Comparison of ENCODE assay signal across 25 cellular contexts in genomic region chr4:41098093-41098492, GRCh38.
DNase-seq lines count a peak whose midpoint lies in the region; FAIRE-seq and TF ChIP-seq lines count a peak whose summit lies in the region.
"Had no signal": no experiment of that assay in that cellular context is flagged by ENCODE, and none has a peak within 500 bp of the region (broad histone marks: within the 10 kb centered on the region; RNA-seq: fewer than 3 reads in every experiment).

No MANE protein-coding gene starts in this region.

- no peak for DNase-seq in MCF 10A (ENCODE audit: unreplicated experiment)
- DNase-seq in mammary epithelial cell, result no peak
- DNase-seq in dorsolateral prefrontal cortex, result no peak
- DNase-seq in mesothelial cell of epicardium (ENCODE audit: low spot score in 2 of 2, unreplicated experiment in 2 of 2), result no peak
- no peak for DNase-seq in NCI-H446 treated with DMSO at 0.1 percent for 48 hours (lab: John Stamatoyannopoulos, UW)
- no peak for DNase-seq in brain microvascular endothelial cell
- DNase-seq in RCC 7860 (ENCODE audit: low spot score), result no peak
- no peak for DNase-seq in activated T-helper 1 cell treated with anti-CD3 and anti-CD28 coated beads, Interleukin-12 subunit alpha, Interleukin-12 subunit beta, Interleukin-2, Interleukin-4 antibody, amounts not matched to agents 30 ng/mL and 10 ng/mL and 1 ng/mL, durations not matched to agents 14 hours and 24 hours and 36 hours (ENCODE audit: low spot score)
- DNase-seq: activated CD4-positive, alpha-beta T cell treated with anti-CD3 and anti-CD28 coated beads for 4 hours; activated naive CD4-positive, alpha-beta T cell treated with anti-CD3 and anti-CD28 coated beads for 36 hours; activated T-cell treated with anti-CD3 and anti-CD28 coated beads, Interleukin-2, amount 50 U/mL, for 48 hours; CD4-positive, alpha-beta T cell; DMS 273 treated with DMSO at 0.1 percent for 48 hours; kidney glomerular epithelial cell; naive B cell; NCI-H146; RPMI8226; stimulated activated CD4-positive, alpha-beta T cell treated with anti-CD3 and anti-CD28 coated beads, Interleukin-12 subunit alpha, Interleukin-12 subunit beta, amount 100 ng/mL, for 4 hours; stimulated activated CD4-positive, alpha-beta T cell treated with anti-CD3 and anti-CD28 coated beads, Interleukin-4, amount 100 ng/mL, for 24 hours; stimulated activated naive CD4-positive, alpha-beta T cell had no signal

- peaks cover 10% of the 10 kb centered on the region for H3K4me1 ChIP-seq in mammary epithelial cell (ENCODE audit: insufficient read depth, low read length)

- no peak overlapping the region for H3K4me2 ChIP-seq in mammary epithelial cell (ENCODE audit: insufficient read depth, low read depth, low read length)
- H3K4me2 ChIP-seq: KMS-11 had no signal

- peaks cover 27% of the 10 kb centered on the region for H3K4me1 Mint-ChIP-seq in MCF 10A (ENCODE audit: insufficient read depth, unreplicated experiment)
- H3K4me1 Mint-ChIP-seq in mesothelial cell of epicardium, result peaks cover 30% of the 10 kb centered on the region
- no peaks in the 10 kb centered on the region for H3K4me1 Mint-ChIP-seq in activated T-helper 1 cell treated with anti-CD3 and anti-CD28 coated beads, Interleukin-12 subunit alpha, Interleukin-12 subunit beta, Interleukin-2, Interleukin-4 antibody, amounts not matched to agents 30 ng/mL and 10 ng/mL and 1 ng/mL, durations not matched to agents 14 hours and 24 hours and 36 hours (ENCODE audit: low read depth)
- H3K4me1 Mint-ChIP-seq: naive B cell had no signal

- H3K27ac Mint-ChIP-seq in MCF 10A (ENCODE audit: low read depth, unreplicated experiment) (peak overlapping the region; percentile 39), mesothelial cell of epicardium (peak overlapping the region; percentile 52)
- no peak overlapping the region for H3K27ac Mint-ChIP-seq in activated T-helper 1 cell treated with anti-CD3 and anti-CD28 coated beads, Interleukin-12 subunit alpha, Interleukin-12 subunit beta, Interleukin-2, Interleukin-4 antibody, amounts not matched to agents 30 ng/mL and 10 ng/mL and 1 ng/mL, durations not matched to agents 14 hours and 24 hours and 36 hours
- H3K27ac Mint-ChIP-seq: activated naive CD4-positive, alpha-beta T cell treated with anti-CD3 and anti-CD28 coated beads for 36 hours; CD4-positive, alpha-beta T cell; T-helper 1 cell treated with Interleukin-12 subunit alpha and Interleukin-12 subunit beta and Interleukin-4 antibody, amounts not matched to agents 30 μg/mL and 1 μg/mL, for 36 hours had no signal

- dilution Hi-C loops in mammary epithelial cell (cut with HindIII; ENCODE audit: low sequenced_read_pairs), result no loop called here

- FAIRE-seq in RCC 7860 (lab: Jason Lieb, UNC), result no peak
- FAIRE-seq: bronchial epithelial cell had no signal

- peaks cover 56% of the 10 kb centered on the region for H3K36me3 Mint-ChIP-seq in MCF 10A (ENCODE audit: insufficient read depth, unreplicated experiment)
- H3K36me3 Mint-ChIP-seq in mesothelial cell of epicardium, result no peaks in the 10 kb centered on the region
- no peaks in the 10 kb centered on the region for H3K36me3 Mint-ChIP-seq in activated T-helper 1 cell treated with anti-CD3 and anti-CD28 coated beads, Interleukin-12 subunit alpha, Interleukin-12 subunit beta, Interleukin-2, Interleukin-4 antibody, amounts not matched to agents 30 ng/mL and 10 ng/mL and 1 ng/mL, durations not matched to agents 14 hours and 24 hours and 36 hours (ENCODE audit: low read depth)
- H3K36me3 Mint-ChIP-seq: naive B cell had no signal

- BruUV-seq in MCF 10A (replicated peaks; lab: Mats Ljungman, UMichigan), result no TSS peak
- BruUV-seq in mammary epithelial cell (replicated peaks; lab: Mats Ljungman, UMichigan), result no TSS peak

- H3K27me3 ChIP-seq in mammary epithelial cell (ENCODE audit: insufficient read depth, low read length) (no peaks in the 10 kb centered on the region), dorsolateral prefrontal cortex (no peaks in the 10 kb centered on the region), brain microvascular endothelial cell (replicated peaks) (no peaks in the 10 kb centered on the region)
- H3K27me3 ChIP-seq: tibial nerve had no signal

- POLR2A ChIA-PET in MCF 10A (lab: Yijun Ruan, JAX), result interaction anchor here (1.0 to 3.5 kb wide), 2 partner anchors 10 to 22 kb away, joined by 3 to 25 read pairs; no protein-coding TSS in a partner anchor

- no peak overlapping the region for H3K4me3 ChIP-seq in mammary epithelial cell (replicated peaks in 1 of 3; ENCODE audit: insufficient read depth in 1 of 3, low read depth in 2 of 3, low read length in 3 of 3)
- H3K4me3 ChIP-seq in dorsolateral prefrontal cortex, result no peak overlapping the region
- no peak overlapping the region for H3K4me3 ChIP-seq in brain microvascular endothelial cell (ENCODE audit: low read depth, low read length)
- H3K4me3 ChIP-seq: SK-N-MC, tibial nerve had no signal

- H3K9ac ChIP-seq in mammary epithelial cell (ENCODE audit: insufficient read depth, low read length), result no peak overlapping the region
- H3K9ac ChIP-seq: KMS-11 had no signal

- H3K4me3 Mint-ChIP-seq in MCF 10A (ENCODE audit: unreplicated experiment) (no peak overlapping the region), mesothelial cell of epicardium (no peak overlapping the region)
- no peak overlapping the region for H3K4me3 Mint-ChIP-seq in activated T-helper 1 cell treated with anti-CD3 and anti-CD28 coated beads, Interleukin-12 subunit alpha, Interleukin-12 subunit beta, Interleukin-2, Interleukin-4 antibody, amounts not matched to agents 30 ng/mL and 10 ng/mL and 1 ng/mL, durations not matched to agents 14 hours and 24 hours and 36 hours
- H3K4me3 Mint-ChIP-seq: activated naive CD4-positive, alpha-beta T cell treated with anti-CD3 and anti-CD28 coated beads for 36 hours; CD4-positive, alpha-beta T cell; naive B cell; T-helper 1 cell treated with Interleukin-12 subunit alpha and Interleukin-12 subunit beta and Interleukin-4 antibody, amounts not matched to agents 30 μg/mL and 1 μg/mL, for 36 hours had no signal

- peaks cover 73% of the 10 kb centered on the region for H3K79me2 ChIP-seq in mammary epithelial cell (ENCODE audit: insufficient read depth, low read length)

- WGBS in mammary epithelial cell (ENCODE audit: low coverage, missing lambda C conversion rate), result 100% methylated on average over 5 of the region's 5 CpGs

- intact Hi-C loops in MCF 10A (cut with micrococcal nuclease), result no loop called here
- intact Hi-C loops in mammary epithelial cell (cut with micrococcal nuclease), result loop anchor here (5.0 kb wide), 1 partner anchor 114 kb away; the partner anchor contains the start of gene APBB2
- intact Hi-C loops in dorsolateral prefrontal cortex (cut with DNase I), result no loop called here
- intact Hi-C loops in activated T-helper 1 cell treated with anti-CD3 and anti-CD28 coated beads, Interleukin-12 subunit alpha, Interleukin-12 subunit beta, Interleukin-2, Interleukin-4 antibody, amounts not matched to agents 30 ng/mL and 10 ng/mL and 1 ng/mL, durations not matched to agents 14 hours and 24 hours and 36 hours (cut with micrococcal nuclease), result no loop called here

- CTCF ChIA-PET in MCF 10A (lab: Yijun Ruan, JAX), result interaction anchor here (0.6 to 1.2 kb wide), 3 partner anchors 15 to 115 kb away, joined by 3 to 4 read pairs (median 3); no protein-coding TSS in a partner anchor
- CTCF ChIA-PET in mammary epithelial cell (lab: Charles Lee; ENCODE audit: low non-redundant PET), result no interaction called here

- no peaks in the 10 kb centered on the region for H3K9me3 Mint-ChIP-seq in MCF 10A (ENCODE audit: unreplicated experiment)
- no peaks in the 10 kb centered on the region for H3K9me3 Mint-ChIP-seq in mesothelial cell of epicardium
- no peaks in the 10 kb centered on the region for H3K9me3 Mint-ChIP-seq in activated T-helper 1 cell treated with anti-CD3 and anti-CD28 coated beads, Interleukin-12 subunit alpha, Interleukin-12 subunit beta, Interleukin-2, Interleukin-4 antibody, amounts not matched to agents 30 ng/mL and 10 ng/mL and 1 ng/mL, durations not matched to agents 14 hours and 24 hours and 36 hours
- H3K9me3 Mint-ChIP-seq: activated naive CD4-positive, alpha-beta T cell treated with anti-CD3 and anti-CD28 coated beads for 36 hours; CD4-positive, alpha-beta T cell; T-helper 1 cell treated with Interleukin-12 subunit alpha and Interleukin-12 subunit beta and Interleukin-4 antibody, amounts not matched to agents 30 μg/mL and 1 μg/mL, for 36 hours had no signal

- TF ChIP-seq CTCF in MCF 10A (IDR thresholded peaks at IDR 0.05; ENCODE audit: unreplicated experiment), result no peak
- no peak for TF ChIP-seq CTCF in mammary epithelial cell (conservative IDR thresholded peaks at IDR 0.05 in 1 of 2, IDR thresholded peaks at IDR 0.05 in 1 of 2; ENCODE audit: extremely low read depth in 1 of 2, insufficient read depth in 1 of 2, low read depth in 1 of 2, low read length in 2 of 2)
- TF ChIP-seq CTCF in dorsolateral prefrontal cortex (IDR thresholded peaks at IDR 0.05 in 54 of 56, conservative IDR thresholded peaks at IDR 0.05 in 2 of 56; ENCODE audit: low read depth in 1 of 56, partially characterized antibody in 56 of 56), result no peak
- TF ChIP-seq CTCF in mesothelial cell of epicardium (IDR thresholded peaks at IDR 0.05; ENCODE audit: unreplicated experiment), result no peak
- no peak for TF ChIP-seq CTCF in brain microvascular endothelial cell (IDR thresholded peaks at IDR 0.05; ENCODE audit: low read depth, low read length, missing control alignments)

- H3K9me3 ChIP-seq in mammary epithelial cell (replicated peaks; ENCODE audit: insufficient read depth, low read length), result no peaks in the 10 kb centered on the region
- H3K9me3 ChIP-seq: tibial nerve had no signal

- in situ Hi-C loops in mammary epithelial cell (cut with MboI; ENCODE audit: low sequenced_read_pairs in 2 of 2) (no loop called here), brain microvascular endothelial cell (cut with HindIII; ENCODE audit: low pct_ligation_motif_present, low sequenced_read_pairs) (no loop called here)

- H3K27me3 Mint-ChIP-seq in MCF 10A (ENCODE audit: insufficient read depth, unreplicated experiment) (no peaks in the 10 kb centered on the region), mesothelial cell of epicardium (ENCODE audit: low read depth) (no peaks in the 10 kb centered on the region)
- no peaks in the 10 kb centered on the region for H3K27me3 Mint-ChIP-seq in activated T-helper 1 cell treated with anti-CD3 and anti-CD28 coated beads, Interleukin-12 subunit alpha, Interleukin-12 subunit beta, Interleukin-2, Interleukin-4 antibody, amounts not matched to agents 30 ng/mL and 10 ng/mL and 1 ng/mL, durations not matched to agents 14 hours and 24 hours and 36 hours (ENCODE audit: insufficient read depth)

- H4K20me1 ChIP-seq in mammary epithelial cell (ENCODE audit: insufficient read depth, low read length), result no peaks in the 10 kb centered on the region

- H3K36me3 ChIP-seq in mammary epithelial cell (ENCODE audit: insufficient read depth, low read length), result no peaks in the 10 kb centered on the region
- peaks cover 2% of the 10 kb centered on the region for H3K36me3 ChIP-seq in brain microvascular endothelial cell (replicated peaks)
- H3K36me3 ChIP-seq: tibial nerve had no signal

- no peak overlapping the region for H3K27ac ChIP-seq in mammary epithelial cell (ENCODE audit: insufficient read depth, low read depth, low read length)
- peak overlapping the region in 41 of 59 donors; percentile 0 to 76 (median 47) for H3K27ac ChIP-seq in dorsolateral prefrontal cortex
- no peak overlapping the region for H3K27ac ChIP-seq in brain microvascular endothelial cell
- H3K27ac ChIP-seq: KMS-11, SK-N-MC, tibial nerve had no signal

- H2AFZ ChIP-seq in mammary epithelial cell (ENCODE audit: low read depth, low read length), result no peak overlapping the region

Comparison
In these comparisons a context has a peak if more than half of its experiments do, and no peak if none do; other contexts are left out.
1. H3K27ac ChIP-seq: peak in dorsolateral prefrontal cortex (41 of 59); none in mammary epithelial cell (single experiment) and brain microvascular endothelial cell (single experiment).